In genomic region chr6:84763397-84764331, GRCh38 we compare ENCODE assay signal across 7 cellular contexts. TPM values are rescaled to one million over a fixed set of nuclear protein-coding genes. Genes with fewer than 3 reads are reported as not detected.
A peak's percentile ranks its signal among the peaks of the same experiment; 100 is the strongest.
DNase-seq lines count a peak whose midpoint lies in the region; ATAC-seq, FAIRE-seq and TF ChIP-seq lines count a peak whose summit lies in the region.

No MANE protein-coding gene starts in this region.

- no peaks in the 10 kb centered on the region for H3K36me3 ChIP-seq in cardiac muscle cell

- no peak for TF ChIP-seq CTCF in WTC11 (IDR thresholded peaks at IDR 0.05)
- TF ChIP-seq CTCF in cardiac muscle cell (IDR thresholded peaks at IDR 0.05; ENCODE audit: low read depth, low read length), result peak; percentile 29

- H3K36me3 Mint-ChIP-seq in WTC11, result no peaks in the 10 kb centered on the region

- no peak overlapping the region for H3K27ac ChIP-seq in cardiac muscle cell

- no peaks in the 10 kb centered on the region for H3K4me1 ChIP-seq in cardiac muscle cell (ENCODE audit: low read depth)

- no peak for FAIRE-seq in frontal cortex (lab: Jason Lieb, UNC)

- peaks cover 40% of the 10 kb centered on the region for H3K4me1 Mint-ChIP-seq in WTC11

- H3K4me3 Mint-ChIP-seq in WTC11, result peak overlapping the region; percentile 82

- no peak for ATAC-seq in WTC11
- no peak for ATAC-seq in HG03432 (IDR thresholded peaks at IDR 0.05; ENCODE audit: unreplicated experiment)

- peak overlapping the region; percentile 53 for H3K4me3 ChIP-seq in cardiac muscle cell

- DNase-seq in HS-27A (ENCODE audit: low read depth) (peak; percentile 14), WTC11 (ENCODE audit: low spot score) (peak; percentile 45), cardiac muscle cell (ENCODE audit: low read depth in 1 of 2, low spot score in 1 of 2) (peak; percentile 58 to 96), renal cortical epithelial cell (ENCODE audit: low read depth) (peak; percentile 49), frontal cortex (ENCODE audit: low spot score in 2 of 2) (no peak), DMS153 (lab: John Stamatoyannopoulos, UW) (no peak)

- no peaks in the 10 kb centered on the region for H3K9me3 ChIP-seq in cardiac muscle cell (ENCODE audit: low read depth)

- H3K9me3 Mint-ChIP-seq in WTC11, result no peaks in the 10 kb centered on the region

- no peak overlapping the region for H3K27ac Mint-ChIP-seq in WTC11

- CTCF ChIA-PET in WTC11 (lab: Charles Lee), result interaction anchor here (1.0 to 3.6 kb wide), 8 partner anchors 10 to 341 kb away, joined by 3 to 63 read pairs (median 8); no protein-coding TSS in a partner anchor

- POLR2A ChIA-PET in WTC11 (lab: Charles Lee), result interaction anchor here (1.3 to 1.6 kb wide), 2 partner anchors 10 kb away, joined by 3 to 4 read pairs; no protein-coding TSS in a partner anchor

- peaks cover 100% of the 10 kb centered on the region for H3K27me3 ChIP-seq in cardiac muscle cell

- peaks cover 100% of the 10 kb centered on the region for H3K27me3 Mint-ChIP-seq in WTC11 (ENCODE audit: low read depth)

TF ChIP-seq in WTC11, 78 proteins besides CTCF, POLR2A, EP300 and RAD21:
- 0 out of 2 replicates have a peak, but pooled peaks have one; percentile 16 for TF ChIP-seq ZNF423 (CRISPR knock-in tag; IDR thresholded peaks at IDR 0.05)
- 0 out of 2 replicates have a peak, but pooled peaks have one; percentile 19 for TF ChIP-seq JUN (CRISPR knock-in tag; IDR thresholded peaks at IDR 0.05)
- no peak for TF ChIP-seq RELA (CRISPR knock-in tag; IDR thresholded peaks at IDR 0.05; ENCODE audit: borderline replicate concordance)
- no peak for TF ChIP-seq TEAD1 (CRISPR knock-in tag; IDR thresholded peaks at IDR 0.05)
- no peak for TF ChIP-seq ZNF219 (CRISPR knock-in tag; IDR thresholded peaks at IDR 0.05; ENCODE audit: borderline replicate concordance)
- 0 out of 2 replicates have a peak, but pooled peaks have one; percentile 38 for TF ChIP-seq ATF3 (CRISPR knock-in tag; conservative IDR thresholded peaks at IDR 0.05)
- TF ChIP-seq KAT7 (CRISPR knock-in tag; IDR thresholded peaks at IDR 0.05; ENCODE audit: borderline replicate concordance), result no peak
- no peak for TF ChIP-seq E2F5 (CRISPR knock-in tag; IDR thresholded peaks at IDR 0.05)
- no peak for TF ChIP-seq USF2 (CRISPR knock-in tag; IDR thresholded peaks at IDR 0.05)
- no peak for TF ChIP-seq NFATC4 (CRISPR knock-in tag; IDR thresholded peaks at IDR 0.05)
- no peak; the same call in 1 of the 2 replicates for TF ChIP-seq USF1 (CRISPR knock-in tag; IDR thresholded peaks at IDR 0.05)
- no peak for TF ChIP-seq PREB (CRISPR knock-in tag; IDR thresholded peaks at IDR 0.05; ENCODE audit: borderline replicate concordance)
- 0 out of 2 replicates have a peak, but pooled peaks have one; percentile 37 for TF ChIP-seq FOXK1 (CRISPR knock-in tag; IDR thresholded peaks at IDR 0.05)
TF ChIP-seq in WTC11: peak in this region for 4.

RNA-seq across cellular contexts. Expression of gene TBX18, which starts 0.7 kb away (rescaled TPM):
- total RNA-seq in WTC11 (2021), result 0.15 TPM in 1 of 3 replicates, not detected in the others
- total RNA-seq in cardiac muscle cell, result 5.2 and 5.5 TPM in 2 replicates
- 1.2 TPM in 2 replicates for polyA plus RNA-seq in cardiac muscle cell
- total RNA-seq in renal cortical epithelial cell, result 2.3 and 2.4 TPM in 2 replicates
- 6.5 TPM for total RNA-seq in frontal cortex

Comparison
In these comparisons a context has a peak if more than half of its experiments do, and no peak if none do; other contexts are left out.
1. DNase-seq: peak in HS-27A (single experiment), WTC11 (single experiment), cardiac muscle cell (2 of 2) and renal cortical epithelial cell (single experiment); none in frontal cortex (0 of 2) and DMS153 (single experiment).